ENCODE assay signal across 1 cellular context in the genomic region with DNA sequence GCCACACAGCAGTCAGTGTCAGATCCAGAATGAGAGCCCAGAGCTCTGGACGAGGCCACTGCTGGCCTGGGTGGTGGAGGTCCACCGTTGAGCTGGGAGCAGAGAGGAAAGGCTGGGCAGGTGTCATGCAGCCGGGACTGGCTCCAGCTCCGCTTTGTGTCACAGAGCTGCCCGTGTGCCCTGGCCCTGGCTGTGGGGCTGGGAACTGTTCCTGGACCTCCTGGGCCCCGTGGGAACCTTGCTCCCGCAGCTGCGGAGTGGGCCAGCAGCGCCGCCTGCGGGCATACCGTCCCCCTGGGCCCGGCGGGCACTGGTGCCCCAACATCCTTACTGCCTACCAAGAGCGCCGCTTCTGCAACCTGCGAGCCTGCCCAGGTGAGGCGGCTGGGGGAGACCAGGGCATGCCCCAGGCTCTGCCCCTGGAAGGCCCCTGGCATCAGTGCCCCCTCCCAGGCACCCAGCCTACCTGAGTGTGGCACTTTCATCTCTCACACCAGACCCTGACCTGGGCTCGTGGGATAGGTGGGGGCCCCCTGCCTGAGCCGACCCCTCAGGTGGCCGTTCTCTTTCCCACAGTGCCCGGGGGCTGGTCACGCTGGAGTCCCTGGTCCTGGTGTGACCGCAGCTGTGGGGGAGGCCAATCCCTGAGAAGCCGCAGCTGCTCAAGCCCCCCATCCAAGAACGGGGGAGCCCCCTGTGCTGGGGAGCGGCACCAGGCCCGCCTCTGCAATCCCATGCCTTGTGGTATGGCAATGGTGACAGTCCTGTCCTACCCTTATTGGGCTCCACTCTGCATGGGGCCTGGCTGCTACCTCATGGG.
TF ChIP-seq lines count a peak whose summit lies in the region.

No MANE protein-coding gene starts in this region.

TF ChIP-seq in K562, 482 proteins besides CTCF, POLR2A, EP300 and RAD21:
- no peak for TF ChIP-seq NCOA4 (IDR thresholded peaks at IDR 0.05; ENCODE audit: partially characterized antibody)
- TF ChIP-seq, protein P1, sequence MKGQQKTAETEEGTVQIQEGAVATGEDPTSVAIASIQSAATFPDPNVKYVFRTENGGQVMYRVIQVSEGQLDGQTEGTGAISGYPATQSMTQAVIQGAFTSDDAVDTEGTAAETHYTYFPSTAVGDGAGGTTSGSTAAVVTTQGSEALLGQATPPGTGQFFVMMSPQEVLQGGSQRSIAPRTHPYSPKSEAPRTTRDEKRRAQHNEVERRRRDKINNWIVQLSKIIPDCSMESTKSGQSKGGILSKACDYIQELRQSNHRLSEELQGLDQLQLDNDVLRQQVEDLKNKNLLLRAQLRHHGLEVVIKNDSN (CRISPR knock-in tag; IDR thresholded peaks at IDR 0.05): 0 out of 2 replicates have a peak, but pooled peaks have one; percentile 8
- TF ChIP-seq KLF13 (tag; IDR thresholded peaks at IDR 0.05; ENCODE audit: borderline replicate concordance, low read depth): no peak
- peak; percentile 69; the same call in 1 of the 2 replicates for TF ChIP-seq HNRNPL (IDR thresholded peaks at IDR 0.05; ENCODE audit: low read depth, low read length)
